In genomic region chr11:85664561-85665481, GRCh38 we compare ENCODE assay signal across 8 cellular contexts. TPM values are rescaled to one million over a fixed set of nuclear protein-coding genes. Genes with fewer than 3 reads are reported as not detected.
DNase-seq lines count a peak whose midpoint lies in the region; ATAC-seq lines count a peak whose summit lies in the region.

Gene CREBZF, minus strand, starts transcription at chr11:85665129. Its CDS starts 254 bp downstream, at chr11:85664875.

- H3K4me1 Mint-ChIP-seq in effector memory CD8-positive, alpha-beta T cell (ENCODE audit: low read depth in 2 of 2): peaks cover 25 to 41% of the 10 kb centered on the region in 2 donors
- peaks cover 19% of the 10 kb centered on the region for H3K4me1 Mint-ChIP-seq in memory B cell

- peaks cover 54% of the 10 kb centered on the region for H3K36me3 Mint-ChIP-seq in effector memory CD8-positive, alpha-beta T cell (ENCODE audit: insufficient read depth)
- peaks cover 18% of the 10 kb centered on the region for H3K36me3 Mint-ChIP-seq in memory B cell

- H3K27me3 Mint-ChIP-seq in effector memory CD8-positive, alpha-beta T cell: no peaks in the 10 kb centered on the region
- H3K27me3 Mint-ChIP-seq in memory B cell: no peaks in the 10 kb centered on the region

- ATAC-seq in GM21360 (IDR thresholded peaks at IDR 0.05; ENCODE audit: unreplicated experiment) (peak; percentile 92), memory B cell (ENCODE audit: low read depth) (peak; percentile 82)
- ATAC-seq in effector memory CD8-positive, alpha-beta T cell (replicated peaks): peak; percentile 74

- peak within 1 kb of the TSS; percentile 96 to 100 for H3K4me3 Mint-ChIP-seq in effector memory CD8-positive, alpha-beta T cell
- H3K4me3 Mint-ChIP-seq in memory B cell: peak within 1 kb of the TSS; percentile 93

- DNase-seq in COLO668 (lab: John Stamatoyannopoulos, UW; ENCODE audit: unreplicated experiment) (peak; percentile 93), HT1080 (ENCODE audit: low read depth) (peak; percentile 91), NOMO-1 treated with DMSO at 0.1 percent for 48 hours (lab: John Stamatoyannopoulos, UW; ENCODE audit: unreplicated experiment) (peak; percentile 92), memory B cell (ENCODE audit: low spot score in 2 of 2) (peak; percentile 92 to 95)
- peak; percentile 87 to 89 for DNase-seq in activated CD8-positive, alpha-beta memory T cell treated with anti-CD3 and anti-CD28 coated beads for 4 hours (ENCODE audit: low read depth in 2 of 2)
- DNase-seq in effector memory CD8-positive, alpha-beta T cell: peak; percentile 92 to 94 (median 93)
- peak; percentile 83 for DNase-seq in stimulated activated CD8-positive, alpha-beta memory T cell treated with anti-CD3 and anti-CD28 coated beads, Interleukin-12 subunit alpha, Interleukin-12 subunit beta, amount 100 ng/mL, for 24 hours (ENCODE audit: extremely low read depth)

- no peaks in the 10 kb centered on the region for H3K9me3 Mint-ChIP-seq in effector memory CD8-positive, alpha-beta T cell
- no peaks in the 10 kb centered on the region for H3K9me3 Mint-ChIP-seq in memory B cell

- peak within 1 kb of the TSS; percentile 99 to 100 for H3K27ac Mint-ChIP-seq in effector memory CD8-positive, alpha-beta T cell
- peak within 1 kb of the TSS; percentile 94 for H3K27ac Mint-ChIP-seq in memory B cell

RNA-seq across cellular contexts. Expression of gene CREBZF, which starts in this region (rescaled TPM):
- 23.7 and 24.0 TPM in 2 replicates for total RNA-seq in HT1080 (2014; rRNA removed; shearing (Covaris generic))
- 20.6 and 21.1 TPM in 2 replicates for polyA plus RNA-seq in HT1080 (2015; cell fraction: cytosol; rRNA removed)
- 136 and 153 TPM in 2 replicates for polyA plus RNA-seq in HT1080 (2015; cell fraction: nucleus; rRNA removed)

Comparison
In these comparisons a context has a peak if more than half of its experiments do, and no peak if none do; other contexts are left out.
1. Peak in every context shown above with its lines: DNase-seq and ATAC-seq.